9 cellular contexts compared by ENCODE assay signal in genomic region chr17:56978441-56979090, GRCh38. TPM values are rescaled to one million over a fixed set of nuclear protein-coding genes. Genes with fewer than 3 reads are reported as not detected.
DNase-seq lines count a peak whose midpoint lies in the region; ATAC-seq and FAIRE-seq lines count a peak whose summit lies in the region.
"Had no signal": no experiment of that assay in that cellular context is flagged by ENCODE, and none has a peak within 500 bp of the region (broad histone marks: within the 10 kb centered on the region; RNA-seq: fewer than 3 reads in every experiment).

No MANE protein-coding gene starts in this region.

- peak overlapping the region; percentile 85 for H3K27ac Mint-ChIP-seq in activated naive CD8-positive, alpha-beta T cell treated with anti-CD3 and anti-CD28 coated beads for 36 hours

- H3K9me3 Mint-ChIP-seq in activated T-cell treated with anti-CD3 and anti-CD28 coated beads, Interleukin-2, amount 50 U/mL, for 4 hours = no peaks in the 10 kb centered on the region
- no peaks in the 10 kb centered on the region for H3K9me3 Mint-ChIP-seq in activated naive CD8-positive, alpha-beta T cell treated with anti-CD3 and anti-CD28 coated beads for 36 hours

- H3K36me3 ChIP-seq in HUES64 (ENCODE audit: insufficient read depth, low read length) = no peaks in the 10 kb centered on the region
- no peaks in the 10 kb centered on the region for H3K36me3 ChIP-seq in small intestine (ENCODE audit: control insufficient read depth in 2 of 2, insufficient read depth in 2 of 2, low read length in 2 of 2)

- ATAC-seq in activated T-cell treated with anti-CD3 and anti-CD28 coated beads, Interleukin-2, amount 50 U/mL, for 4 hours = no peak
- peak; percentile 17 to 18 for ATAC-seq in right cardiac atrium

- 59% methylated on average over 11 of the region's 11 CpGs for WGBS in HUES64
- 16% methylated on average over 11 of the region's 11 CpGs for WGBS in right cardiac atrium
- WGBS in small intestine, 3 donors = 13 to 22% (median 15%) methylated on average over 11 of the region's 11 CpGs

- H3K27me3 ChIP-seq in HUES64 (ENCODE audit: insufficient read depth, low read length) (no peaks in the 10 kb centered on the region), right cardiac atrium (ENCODE audit: control insufficient read depth, insufficient read depth) (no peaks in the 10 kb centered on the region), small intestine (ENCODE audit: control insufficient read depth in 2 of 2, insufficient read depth in 2 of 2, low read length in 2 of 2) (no peaks in the 10 kb centered on the region)

- no peak overlapping the region for H3K27ac ChIP-seq in HUES64 (ENCODE audit: low read depth, low read length)
- peak overlapping the region; percentile 85 for H3K27ac ChIP-seq in right cardiac atrium (ENCODE audit: low read length)
- H3K27ac ChIP-seq in small intestine (ENCODE audit: low read depth in 1 of 2, low read length in 1 of 2) = peak overlapping the region in 1 of 2 donors; percentile 69

- intact Hi-C loops in right cardiac atrium (cut with DNase I) = no loop called here

- peak overlapping the region; percentile 97 for H3K4me3 ChIP-seq in HUES64 (ENCODE audit: low read length)
- peak overlapping the region; percentile 93 for H3K4me3 ChIP-seq in right cardiac atrium (ENCODE audit: low read length)
- peak overlapping the region in 1 of 2 donors; percentile 61 for H3K4me3 ChIP-seq in small intestine (ENCODE audit: low read depth in 1 of 2, low read length in 2 of 2)

- H3K9me3 ChIP-seq in HUES64 (ENCODE audit: insufficient read depth, low read depth, low read length) (no peaks in the 10 kb centered on the region), right cardiac atrium (ENCODE audit: control insufficient read depth, low read length) (no peaks in the 10 kb centered on the region), small intestine (ENCODE audit: control insufficient read depth, low read depth) (no peaks in the 10 kb centered on the region)

- peaks cover 25% of the 10 kb centered on the region for H3K4me1 ChIP-seq in HUES64 (ENCODE audit: insufficient read depth, low read length)
- H3K4me1 ChIP-seq in right cardiac atrium (ENCODE audit: control insufficient read depth, insufficient read depth, low read length) = no peaks in the 10 kb centered on the region
- peaks cover 0 to 7% of the 10 kb centered on the region in 2 donors for H3K4me1 ChIP-seq in small intestine (ENCODE audit: control insufficient read depth in 2 of 2, insufficient read depth in 1 of 2, low read depth in 1 of 2, low read length in 1 of 2)

- peak overlapping the region; percentile 83 for H3K4me3 Mint-ChIP-seq in activated T-cell treated with anti-CD3 and anti-CD28 coated beads, Interleukin-2, amount 50 U/mL, for 4 hours
- peak overlapping the region; percentile 88 for H3K4me3 Mint-ChIP-seq in activated naive CD8-positive, alpha-beta T cell treated with anti-CD3 and anti-CD28 coated beads for 36 hours

- FAIRE-seq in small intestine (lab: Jason Lieb, UNC) = no peak
- FAIRE-seq: frontal cortex had no signal

- no peak for DNase-seq in activated T-cell treated with anti-CD3 and anti-CD28 coated beads, Interleukin-2, amount 50 U/mL, for 4 hours
- DNase-seq in activated T-cell treated with anti-CD3 and anti-CD28 coated beads for 4 hours (no peak), right cardiac atrium (no peak), small intestine (peak; percentile 51), NCI-H345 (lab: John Stamatoyannopoulos, UW) (no peak), NCI-H2081 (lab: John Stamatoyannopoulos, UW) (no peak)
- no peak for DNase-seq in activated naive CD8-positive, alpha-beta T cell treated with anti-CD3 and anti-CD28 coated beads for 36 hours

- H3K9ac ChIP-seq in HUES64 (ENCODE audit: low read depth, low read length) = peak overlapping the region; percentile 42; the same call in 1 of the 2 replicates

- H3K36me3 Mint-ChIP-seq in activated T-cell treated with anti-CD3 and anti-CD28 coated beads, Interleukin-2, amount 50 U/mL, for 4 hours (ENCODE audit: insufficient read depth) = no peaks in the 10 kb centered on the region
- H3K36me3 Mint-ChIP-seq in activated naive CD8-positive, alpha-beta T cell treated with anti-CD3 and anti-CD28 coated beads for 36 hours = no peaks in the 10 kb centered on the region

- no peaks in the 10 kb centered on the region for H3K27me3 Mint-ChIP-seq in activated T-cell treated with anti-CD3 and anti-CD28 coated beads, Interleukin-2, amount 50 U/mL, for 4 hours (ENCODE audit: low read depth)
- H3K27me3 Mint-ChIP-seq in activated naive CD8-positive, alpha-beta T cell treated with anti-CD3 and anti-CD28 coated beads for 36 hours = no peaks in the 10 kb centered on the region

- H3K4me1 Mint-ChIP-seq in activated T-cell treated with anti-CD3 and anti-CD28 coated beads, Interleukin-2, amount 50 U/mL, for 4 hours (ENCODE audit: low read depth) = peaks cover 13% of the 10 kb centered on the region
- H3K4me1 Mint-ChIP-seq in activated naive CD8-positive, alpha-beta T cell treated with anti-CD3 and anti-CD28 coated beads for 36 hours = peaks cover 16% of the 10 kb centered on the region

RNA-seq across cellular contexts. Expression of gene SCPEP1, which starts 0.6 kb away (rescaled TPM):
- total RNA-seq in activated T-cell treated with anti-CD3 and anti-CD28 coated beads, Interleukin-2, amount 50 U/mL, for 4 hours = 10 to 100 TPM; 10.8 to 17.6 (median 14.1) TPM
- 27.9 TPM for polyA plus RNA-seq in HUES64 (2013, experiment 1 of 2)
- polyA plus RNA-seq in HUES64 (2013, experiment 2 of 2) = 30.7 TPM
- 10 to 100 TPM; 16.0 to 16.2 TPM for total RNA-seq in activated naive CD8-positive, alpha-beta T cell treated with anti-CD3 and anti-CD28 coated beads for 36 hours
- 10 to 100 TPM; 49.7 to 65.0 (median 58.1) TPM for total RNA-seq in right cardiac atrium
- polyA plus RNA-seq in right cardiac atrium (87.9 TPM), small intestine (10 to 100 TPM; 16.8 to 46.9 (median 29.5) TPM)

RNA-seq across cellular contexts. Expression of gene COIL, which starts 17.7 kb away (rescaled TPM):
- 10 to 100 TPM; 22.9 to 23.8 (median 23.0) TPM for total RNA-seq in activated T-cell treated with anti-CD3 and anti-CD28 coated beads, Interleukin-2, amount 50 U/mL, for 4 hours
- polyA plus RNA-seq in HUES64 (2013, experiment 1 of 2) = 19.0 TPM
- 20.7 TPM for polyA plus RNA-seq in HUES64 (2013, experiment 2 of 2)
- 10 to 100 TPM; 21.6 to 22.4 TPM for total RNA-seq in activated naive CD8-positive, alpha-beta T cell treated with anti-CD3 and anti-CD28 coated beads for 36 hours
- 10 to 100 TPM in 2 of 4 donors, 1 to 10 TPM in 2; 9.1 to 10.7 (median 10.2) TPM for total RNA-seq in right cardiac atrium
- polyA plus RNA-seq in right cardiac atrium = 7.7 TPM
- 10 to 100 TPM in 2 of 3 donors, 1 to 10 TPM in 1; 8.4 to 11.0 (median 10.9) TPM for polyA plus RNA-seq in small intestine

Comparison
In these comparisons a context has a peak if more than half of its experiments do, and no peak if none do; other contexts are left out.
1. ATAC-seq: peak in right cardiac atrium (2 of 2); none in activated T-cell treated with anti-CD3 and anti-CD28 coated beads, Interleukin-2, amount 50 U/mL, for 4 hours (0 of 2).